Comparison of ENCODE assay signal across 1 cellular context in the genomic region with DNA sequence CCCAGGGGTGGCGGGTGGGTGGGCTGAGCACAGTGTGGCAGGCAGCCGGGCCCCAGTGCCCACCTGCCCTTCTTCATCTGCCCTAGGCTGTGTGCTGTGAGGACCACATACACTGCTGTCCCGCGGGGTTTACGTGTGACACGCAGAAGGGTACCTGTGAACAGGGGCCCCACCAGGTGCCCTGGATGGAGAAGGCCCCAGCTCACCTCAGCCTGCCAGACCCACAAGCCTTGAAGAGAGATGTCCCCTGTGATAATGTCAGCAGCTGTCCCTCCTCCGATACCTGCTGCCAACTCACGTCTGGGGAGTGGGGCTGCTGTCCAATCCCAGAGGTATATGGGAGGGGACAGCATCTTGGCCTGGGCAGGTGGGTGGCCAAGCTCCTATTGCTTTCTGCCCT.
TF ChIP-seq lines count a peak whose summit lies in the region.

No MANE protein-coding gene starts in this region.

TF ChIP-seq in SK-N-SH treated with all-trans-retinoic acid at 6 μM for 48 hours, 23 proteins besides CTCF, POLR2A, EP300 and RAD21 (continued from another document):
- TF ChIP-seq TCF4 (CRISPR knock-in tag; IDR thresholded peaks at IDR 0.05; ENCODE audit: borderline replicate concordance) (no peak), ZFP30 (CRISPR knock-in tag; IDR thresholded peaks at IDR 0.05) (no peak), ARNTL (CRISPR knock-in tag; IDR thresholded peaks at IDR 0.05; ENCODE audit: borderline replicate concordance, low read depth) (no peak), PPARA (CRISPR knock-in tag; IDR thresholded peaks at IDR 0.05; ENCODE audit: borderline replicate concordance) (no peak), OSR1 (CRISPR knock-in tag; IDR thresholded peaks at IDR 0.05) (no peak), GLIS3 (CRISPR knock-in tag; IDR thresholded peaks at IDR 0.05) (no peak)
- TF ChIP-seq, protein P1, sequence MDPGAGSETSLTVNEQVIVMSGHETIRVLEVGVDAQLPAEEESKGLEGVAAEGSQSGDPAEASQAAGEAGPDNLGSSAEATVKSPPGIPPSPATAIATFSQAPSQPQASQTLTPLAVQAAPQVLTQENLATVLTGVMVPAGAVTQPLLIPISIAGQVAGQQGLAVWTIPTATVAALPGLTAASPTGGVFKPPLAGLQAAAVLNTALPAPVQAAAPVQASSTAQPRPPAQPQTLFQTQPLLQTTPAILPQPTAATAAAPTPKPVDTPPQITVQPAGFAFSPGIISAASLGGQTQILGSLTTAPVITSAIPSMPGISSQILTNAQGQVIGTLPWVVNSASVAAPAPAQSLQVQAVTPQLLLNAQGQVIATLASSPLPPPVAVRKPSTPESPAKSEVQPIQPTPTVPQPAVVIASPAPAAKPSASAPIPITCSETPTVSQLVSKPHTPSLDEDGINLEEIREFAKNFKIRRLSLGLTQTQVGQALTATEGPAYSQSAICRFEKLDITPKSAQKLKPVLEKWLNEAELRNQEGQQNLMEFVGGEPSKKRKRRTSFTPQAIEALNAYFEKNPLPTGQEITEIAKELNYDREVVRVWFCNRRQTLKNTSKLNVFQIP (CRISPR knock-in tag; IDR thresholded peaks at IDR 0.05; ENCODE audit: borderline replicate concordance, low read depth) = no peak
- TF ChIP-seq, protein P2, sequence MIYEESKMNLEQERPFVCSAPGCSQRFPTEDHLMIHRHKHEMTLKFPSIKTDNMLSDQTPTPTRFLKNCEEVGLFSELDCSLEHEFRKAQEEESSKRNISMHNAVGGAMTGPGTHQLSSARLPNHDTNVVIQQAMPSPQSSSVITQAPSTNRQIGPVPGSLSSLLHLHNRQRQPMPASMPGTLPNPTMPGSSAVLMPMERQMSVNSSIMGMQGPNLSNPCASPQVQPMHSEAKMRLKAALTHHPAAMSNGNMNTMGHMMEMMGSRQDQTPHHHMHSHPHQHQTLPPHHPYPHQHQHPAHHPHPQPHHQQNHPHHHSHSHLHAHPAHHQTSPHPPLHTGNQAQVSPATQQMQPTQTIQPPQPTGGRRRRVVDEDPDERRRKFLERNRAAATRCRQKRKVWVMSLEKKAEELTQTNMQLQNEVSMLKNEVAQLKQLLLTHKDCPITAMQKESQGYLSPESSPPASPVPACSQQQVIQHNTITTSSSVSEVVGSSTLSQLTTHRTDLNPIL (CRISPR knock-in tag; IDR thresholded peaks at IDR 0.05; ENCODE audit: low read depth) = no peak
TF ChIP-seq in SK-N-SH treated with all-trans-retinoic acid at 6 μM for 48 hours: peak in this region for 0.
